ENCODE assay signal across 13 cellular contexts in the genomic region with DNA sequence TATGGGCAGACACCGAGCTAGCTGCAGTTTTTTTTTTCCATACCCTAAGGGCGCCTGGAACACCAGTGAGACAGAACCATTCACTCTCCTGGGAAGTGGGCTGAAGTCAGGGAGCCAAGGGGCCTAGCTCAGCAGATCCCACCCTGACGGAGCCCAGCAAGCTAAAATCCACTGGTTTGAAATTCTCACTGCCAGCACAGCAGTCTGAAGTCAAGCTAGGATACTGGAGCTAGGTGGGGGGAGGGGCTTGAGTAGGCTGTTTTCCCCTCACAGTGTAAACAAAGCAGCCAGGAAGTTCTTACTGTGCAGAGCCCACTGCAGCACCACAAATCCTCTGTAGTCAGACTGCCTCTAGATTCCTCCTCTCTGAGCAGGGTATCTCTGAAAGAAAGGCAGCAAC.
"Had no signal": no experiment of that assay in that cellular context is flagged by ENCODE, and none has a peak within 500 bp of the region (broad histone marks: within the 10 kb centered on the region; RNA-seq: fewer than 3 reads in every experiment).

No MANE protein-coding gene starts in this region.

- H3K36me3 ChIP-seq: ascending aorta, esophagus muscularis mucosa, neutrophil, tibial nerve had no signal

- H3K4me1 ChIP-seq: ascending aorta, esophagus muscularis mucosa, tibial nerve had no signal

- H3K36me3 Mint-ChIP-seq: mesothelial cell of epicardium had no signal

- DNase-seq: activated CD4-positive, alpha-beta T cell treated with anti-CD3 and anti-CD28 coated beads for 4 hours; activated naive CD4-positive, alpha-beta T cell; activated naive CD8-positive, alpha-beta T cell treated with anti-CD3 and anti-CD28 coated beads, Interleukin-2, amount 50 U/mL, for 24 hours; head of caudate nucleus; kidney glomerular epithelial cell; T-helper 9 cell had no signal

- H3K27ac Mint-ChIP-seq: activated naive CD8-positive, alpha-beta T cell treated with anti-CD3 and anti-CD28 coated beads, Interleukin-2, amount 50 U/mL, for 24 hours; activated T-helper 1 cell treated with anti-CD3 and anti-CD28 coated beads, Interleukin-12 subunit alpha, Interleukin-12 subunit beta, Interleukin-2, Interleukin-4 antibody, amounts not matched to agents 30 ng/mL and 10 ng/mL and 1 ng/mL, durations not matched to agents 14 hours and 24 hours and 36 hours; mesothelial cell of epicardium had no signal

- H3K4me1 Mint-ChIP-seq: activated naive CD8-positive, alpha-beta T cell treated with anti-CD3 and anti-CD28 coated beads, Interleukin-2, amount 50 U/mL, for 24 hours; mesothelial cell of epicardium had no signal

- H3K4me3 ChIP-seq: ascending aorta, esophagus muscularis mucosa, skin epidermis, tibial nerve had no signal

- ATAC-seq: activated naive CD8-positive, alpha-beta T cell treated with anti-CD3 and anti-CD28 coated beads, Interleukin-2, amount 50 U/mL, for 24 hours had no signal

- H3K27ac ChIP-seq: ascending aorta, esophagus muscularis mucosa, neutrophil, skin epidermis, tibial nerve had no signal

- H3K27me3 ChIP-seq: ascending aorta, esophagus muscularis mucosa, neutrophil, tibial nerve had no signal

- H3K4me3 Mint-ChIP-seq: activated naive CD8-positive, alpha-beta T cell treated with anti-CD3 and anti-CD28 coated beads, Interleukin-2, amount 50 U/mL, for 24 hours; activated T-helper 1 cell treated with anti-CD3 and anti-CD28 coated beads, Interleukin-12 subunit alpha, Interleukin-12 subunit beta, Interleukin-2, Interleukin-4 antibody, amounts not matched to agents 30 ng/mL and 10 ng/mL and 1 ng/mL, durations not matched to agents 14 hours and 24 hours and 36 hours; mesothelial cell of epicardium had no signal

- H3K9me3 ChIP-seq: neutrophil had no signal

- H3K27me3 Mint-ChIP-seq: activated naive CD8-positive, alpha-beta T cell treated with anti-CD3 and anti-CD28 coated beads, Interleukin-2, amount 50 U/mL, for 24 hours had no signal
